Comparison of ENCODE assay signal across 16 cellular contexts in genomic region chr5:143204474-143205246, GRCh38.
A peak's percentile ranks its signal among the peaks of the same experiment; 100 is the strongest.
DNase-seq lines count a peak whose midpoint lies in the region; ATAC-seq and TF ChIP-seq lines count a peak whose summit lies in the region.
"Had no signal": no experiment of that assay in that cellular context is flagged by ENCODE, and none has a peak within 500 bp of the region (broad histone marks: within the 10 kb centered on the region; RNA-seq: fewer than 3 reads in every experiment).

No MANE protein-coding gene starts in this region.

- H3K27me3 ChIP-seq in osteoblast (ENCODE audit: insufficient read depth, low read length), result no peaks in the 10 kb centered on the region
- H3K27me3 ChIP-seq: body of pancreas had no signal

- peaks cover 33% of the 10 kb centered on the region for H3K4me1 Mint-ChIP-seq in activated naive CD8-positive, alpha-beta T cell treated with anti-CD3 and anti-CD28 coated beads, Interleukin-2, amount 50 U/mL, for 24 hours

- TF ChIP-seq CTCF in cardiac fibroblast (IDR thresholded peaks at IDR 0.05; ENCODE audit: low read depth, low read length) (no peak), osteoblast (IDR thresholded peaks at IDR 0.05; ENCODE audit: extremely low read depth, low read depth, low read length) (no peak)

- H3K36me3 ChIP-seq in osteoblast (ENCODE audit: insufficient read depth, low read length), result no peaks in the 10 kb centered on the region

- no peak overlapping the region for H3K27ac Mint-ChIP-seq in activated naive CD8-positive, alpha-beta T cell treated with anti-CD3 and anti-CD28 coated beads, Interleukin-2, amount 50 U/mL, for 24 hours
- H3K27ac Mint-ChIP-seq: activated CD4-positive, alpha-beta T cell treated with anti-CD3 and anti-CD28 coated beads, Interleukin-2, amount 10 ng/mL, durations not matched to agents 24 days and 14 days had no signal

- peak overlapping the region; percentile 93 for H3K27ac ChIP-seq in osteoblast (ENCODE audit: low read depth, low read length)
- H3K27ac ChIP-seq: body of pancreas had no signal

- peak overlapping the region; percentile 49 for H3K4me2 ChIP-seq in osteoblast (ENCODE audit: insufficient read depth, low read length)

- H3K9me3 Mint-ChIP-seq in activated naive CD8-positive, alpha-beta T cell treated with anti-CD3 and anti-CD28 coated beads, Interleukin-2, amount 50 U/mL, for 24 hours, result no peaks in the 10 kb centered on the region

- peaks cover 20% of the 10 kb centered on the region for H3K36me3 Mint-ChIP-seq in activated naive CD8-positive, alpha-beta T cell treated with anti-CD3 and anti-CD28 coated beads, Interleukin-2, amount 50 U/mL, for 24 hours (ENCODE audit: low read depth)

- peak overlapping the region; percentile 5 for H2AFZ ChIP-seq in osteoblast (ENCODE audit: low read length)

- no peak overlapping the region for H3K4me3 ChIP-seq in cardiac fibroblast (replicated peaks in 1 of 2; ENCODE audit: low read depth in 2 of 2, low read length in 2 of 2)
- H3K4me3 ChIP-seq in osteoblast (ENCODE audit: insufficient read depth, low read length), result no peak overlapping the region
- H3K4me3 ChIP-seq: body of pancreas had no signal

- H4K20me1 ChIP-seq in osteoblast (ENCODE audit: insufficient read depth, low read length), result no peaks in the 10 kb centered on the region

- H3K4me3 Mint-ChIP-seq in activated naive CD8-positive, alpha-beta T cell treated with anti-CD3 and anti-CD28 coated beads, Interleukin-2, amount 50 U/mL, for 24 hours, result no peak overlapping the region
- H3K4me3 Mint-ChIP-seq: activated CD4-positive, alpha-beta T cell treated with anti-CD3 and anti-CD28 coated beads, Interleukin-2, amount 10 ng/mL, durations not matched to agents 24 days and 14 days; nephron had no signal

- no peaks in the 10 kb centered on the region for H3K9me3 ChIP-seq in osteoblast (ENCODE audit: low read depth, low read length)
- H3K9me3 ChIP-seq: body of pancreas had no signal

- H3K27me3 Mint-ChIP-seq in activated naive CD8-positive, alpha-beta T cell treated with anti-CD3 and anti-CD28 coated beads, Interleukin-2, amount 50 U/mL, for 24 hours, result no peaks in the 10 kb centered on the region
- H3K27me3 Mint-ChIP-seq: activated CD4-positive, alpha-beta T cell treated with anti-CD3 and anti-CD28 coated beads, Interleukin-2, amount 10 ng/mL, durations not matched to agents 24 days and 14 days had no signal

- no peaks in the 10 kb centered on the region for H3K79me2 ChIP-seq in osteoblast (ENCODE audit: insufficient read depth, low read length)

- peaks cover 54% of the 10 kb centered on the region for H3K4me1 ChIP-seq in osteoblast (ENCODE audit: insufficient read depth, low read length)
- H3K4me1 ChIP-seq: body of pancreas had no signal

- DNase-seq in EL (peak; percentile 20), NCI-H226 (peak; percentile 90), cardiac fibroblast (ENCODE audit: low read depth in 2 of 2) (peak; percentile 34 to 72), osteoblast (ENCODE audit: insufficient read length, low spot score, missing footprints) (no peak), SKM-1 (lab: John Stamatoyannopoulos, UW; ENCODE audit: unreplicated experiment) (no peak), RPMI8226 (no peak), NCI-H1417 treated with DMSO at 0.1 percent for 48 hours (lab: John Stamatoyannopoulos, UW) (no peak)
- no peak for DNase-seq in activated naive CD8-positive, alpha-beta T cell treated with anti-CD3 and anti-CD28 coated beads, Interleukin-2, amount 50 U/mL, for 24 hours
- DNase-seq: activated CD4-positive, alpha-beta T cell treated with anti-CD3 and anti-CD28 coated beads, Interleukin-2, amount 10 ng/mL, durations not matched to agents 24 days and 14 days; activated naive CD4-positive, alpha-beta T cell; body of pancreas; effector CD4-positive, alpha-beta T cell; NCI-H1694; NCI-H446 treated with DMSO at 0.1 percent for 48 hours; stimulated activated CD4-positive, alpha-beta T cell treated with anti-CD3 and anti-CD28 coated beads, Interleukin-1b, Interleukin-23, amount 100 ng/mL, for 48 hours had no signal

- no peak for ATAC-seq in activated naive CD8-positive, alpha-beta T cell treated with anti-CD3 and anti-CD28 coated beads, Interleukin-2, amount 50 U/mL, for 24 hours
- ATAC-seq: body of pancreas had no signal

Comparison
In these comparisons a context has a peak if more than half of its experiments do, and no peak if none do; other contexts are left out.
1. DNase-seq: peak in EL (single experiment), NCI-H226 (single experiment) and cardiac fibroblast (2 of 2); none in osteoblast (single experiment), SKM-1 (single experiment), RPMI8226 (single experiment), NCI-H1417 treated with DMSO at 0.1 percent for 48 hours (single experiment) and activated naive CD8-positive, alpha-beta T cell treated with anti-CD3 and anti-CD28 coated beads, Interleukin-2, amount 50 U/mL, for 24 hours (single experiment).